Comparison of ENCODE assay signal across 8 cellular contexts in the genomic region with DNA sequence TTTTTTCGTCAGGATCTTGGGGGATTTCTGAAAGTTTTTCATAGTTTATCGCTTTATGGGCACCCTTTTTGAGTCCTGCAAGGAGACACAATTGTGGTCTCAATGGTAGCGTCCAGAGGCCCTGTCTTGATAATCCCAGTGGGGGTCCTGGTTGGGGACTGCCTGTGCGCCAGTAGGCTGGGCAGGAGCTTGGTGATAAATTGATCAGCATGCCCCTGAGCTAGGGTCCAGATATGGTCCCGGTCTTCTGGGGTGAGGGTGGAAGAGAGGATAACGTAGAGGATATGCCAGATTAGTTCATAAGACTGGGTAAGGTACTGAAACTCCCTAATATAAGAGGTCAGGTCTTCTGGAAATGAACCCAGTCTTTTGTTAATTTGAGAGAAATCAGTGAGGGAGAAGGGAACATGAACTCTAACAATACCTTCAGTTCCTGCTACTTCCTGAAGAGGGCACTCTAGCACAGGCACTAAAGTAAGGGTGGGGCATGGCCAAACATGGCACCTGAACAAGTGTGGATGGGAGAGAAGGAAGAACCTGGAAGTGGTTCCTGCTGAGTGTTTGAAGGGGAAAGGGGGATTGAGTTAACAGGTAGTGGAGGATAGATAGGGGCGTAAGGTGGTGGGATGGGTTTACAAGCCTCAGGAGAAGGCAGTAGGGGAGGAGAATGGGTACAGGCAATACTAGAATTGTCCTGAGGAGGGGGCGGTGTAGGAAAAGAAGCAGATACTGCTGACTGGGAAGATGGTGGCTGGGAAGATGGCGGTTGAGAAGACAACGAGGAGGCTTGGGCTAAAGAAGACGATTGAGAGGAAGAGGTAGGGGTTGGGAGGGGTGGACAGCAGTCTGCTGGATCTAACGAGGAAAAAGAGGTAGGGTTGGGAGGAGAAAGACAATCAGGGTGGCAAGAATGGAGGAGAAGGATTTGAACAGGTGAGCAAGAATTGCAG. TPM values are rescaled to one million over a fixed set of nuclear protein-coding genes. Genes with fewer than 3 reads are reported as not detected.
DNase-seq lines count a peak whose midpoint lies in the region; ATAC-seq and TF ChIP-seq lines count a peak whose summit lies in the region.

No MANE protein-coding gene starts in this region.

- peak; percentile 86 for TF ChIP-seq CTCF in activated CD8-positive, alpha-beta T cell treated with anti-CD3 and anti-CD28 coated beads for 36 hours (IDR thresholded peaks at IDR 0.05)
- peak; percentile 69 for TF ChIP-seq CTCF in fibroblast of mammary gland (conservative IDR thresholded peaks at IDR 0.05; ENCODE audit: control insufficient read depth, insufficient read depth, low read depth, low read length)

- no peaks in the 10 kb centered on the region for H3K9me3 Mint-ChIP-seq in activated CD8-positive, alpha-beta T cell treated with anti-CD3 and anti-CD28 coated beads for 36 hours

- H3K4me1 Mint-ChIP-seq in activated CD8-positive, alpha-beta T cell treated with anti-CD3 and anti-CD28 coated beads for 36 hours (ENCODE audit: low read depth): peaks cover 36% of the 10 kb centered on the region

- peaks cover 33% of the 10 kb centered on the region for H3K36me3 Mint-ChIP-seq in activated CD8-positive, alpha-beta T cell treated with anti-CD3 and anti-CD28 coated beads for 36 hours (ENCODE audit: low read depth)

- peak; percentile 92 for ATAC-seq in activated CD8-positive, alpha-beta T cell treated with anti-CD3 and anti-CD28 coated beads for 36 hours
- ATAC-seq in HG03442 (IDR thresholded peaks at IDR 0.05; ENCODE audit: unreplicated experiment): no peak

- H3K27me3 Mint-ChIP-seq in activated CD8-positive, alpha-beta T cell treated with anti-CD3 and anti-CD28 coated beads for 36 hours: no peaks in the 10 kb centered on the region

- peak overlapping the region; percentile 59 for H3K27ac Mint-ChIP-seq in activated CD8-positive, alpha-beta T cell treated with anti-CD3 and anti-CD28 coated beads for 36 hours

- DNase-seq in DMS 273 treated with DMSO at 0.1 percent for 48 hours (lab: John Stamatoyannopoulos, UW) (peak; percentile 10), HEK293T (ENCODE audit: extremely low spot score) (peak; percentile 33), NCI-H69 (lab: John Stamatoyannopoulos, UW) (peak; percentile 65), fibroblast of mammary gland (ENCODE audit: low read depth) (peak; percentile 58), mucosa of gallbladder (ENCODE audit: low spot score) (no peak)
- DNase-seq in activated CD8-positive, alpha-beta T cell treated with anti-CD3 and anti-CD28 coated beads for 36 hours: peak; percentile 63
- DNase-seq in stimulated activated CD8-positive, alpha-beta memory T cell treated with anti-CD3 and anti-CD28 coated beads, Interleukin-12 subunit alpha, Interleukin-12 subunit beta, amount 100 ng/mL, for 1 hour (ENCODE audit: low read depth): peak; percentile 18

- POLR2A ChIA-PET in HEK293T (lab: Yijun Ruan, JAX): no interaction called here
- POLR2A ChIA-PET in activated CD8-positive, alpha-beta T cell treated with anti-CD3 and anti-CD28 coated beads for 36 hours (lab: Charles Lee): interaction anchor here (0.6 to 1.0 kb wide), 2 partner anchors 48 to 51 kb away, joined by 3 read pairs; no protein-coding TSS in a partner anchor

- H3K4me3 Mint-ChIP-seq in activated CD8-positive, alpha-beta T cell treated with anti-CD3 and anti-CD28 coated beads for 36 hours: no peak overlapping the region

- intact Hi-C loops in activated CD8-positive, alpha-beta T cell treated with anti-CD3 and anti-CD28 coated beads for 36 hours (cut with micrococcal nuclease): loop anchor here (5.0 to 10.0 kb wide), 2 partner anchors 33 to 321 kb away; no protein-coding TSS in a partner anchor

- CTCF ChIA-PET in HEK293T (lab: Yijun Ruan, JAX): interaction anchor here (0.9 kb wide), 1 partner anchor 35 kb away, joined by 4 read pairs; no protein-coding TSS in a partner anchor
- CTCF ChIA-PET in activated CD8-positive, alpha-beta T cell treated with anti-CD3 and anti-CD28 coated beads for 36 hours (lab: Charles Lee): interaction anchor here (0.7 to 1.7 kb wide), 13 partner anchors 12 to 410 kb away, joined by 3 to 7 read pairs (median 3); a partner anchor contains a TSS

- H3K4me3 ChIP-seq in fibroblast of mammary gland (ENCODE audit: control insufficient read depth, low read depth, low read length): no peak overlapping the region

TF ChIP-seq in HEK293T, 16 proteins besides CTCF, POLR2A, EP300 and RAD21:
- TF ChIP-seq SP1 (IDR thresholded peaks at IDR 0.05): no peak
- TF ChIP-seq FOXM1 (IDR thresholded peaks at IDR 0.05; ENCODE audit: borderline replicate concordance): no peak
- no peak for TF ChIP-seq SUZ12 (IDR thresholded peaks at IDR 0.05)
- no peak for TF ChIP-seq BHLHE40 (IDR thresholded peaks at IDR 0.05; ENCODE audit: borderline replicate concordance)
- no peak for TF ChIP-seq ZNF384 (IDR thresholded peaks at IDR 0.05)
- no peak for TF ChIP-seq ELF4 (IDR thresholded peaks at IDR 0.05)
- no peak for TF ChIP-seq CTBP1 (IDR thresholded peaks at IDR 0.05; ENCODE audit: borderline replicate concordance)
- no peak for TF ChIP-seq LEF1 (IDR thresholded peaks at IDR 0.05; ENCODE audit: borderline replicate concordance)
- no peak for TF ChIP-seq ARNT (IDR thresholded peaks at IDR 0.05)
- no peak for TF ChIP-seq TARDBP (IDR thresholded peaks at IDR 0.05)
- no peak for TF ChIP-seq FOXA1 (IDR thresholded peaks at IDR 0.05)
- TF ChIP-seq L3MBTL2 (conservative IDR thresholded peaks at IDR 0.05): no peak
- TF ChIP-seq FOXK2 (IDR thresholded peaks at IDR 0.05): no peak
- TF ChIP-seq, protein P1, sequence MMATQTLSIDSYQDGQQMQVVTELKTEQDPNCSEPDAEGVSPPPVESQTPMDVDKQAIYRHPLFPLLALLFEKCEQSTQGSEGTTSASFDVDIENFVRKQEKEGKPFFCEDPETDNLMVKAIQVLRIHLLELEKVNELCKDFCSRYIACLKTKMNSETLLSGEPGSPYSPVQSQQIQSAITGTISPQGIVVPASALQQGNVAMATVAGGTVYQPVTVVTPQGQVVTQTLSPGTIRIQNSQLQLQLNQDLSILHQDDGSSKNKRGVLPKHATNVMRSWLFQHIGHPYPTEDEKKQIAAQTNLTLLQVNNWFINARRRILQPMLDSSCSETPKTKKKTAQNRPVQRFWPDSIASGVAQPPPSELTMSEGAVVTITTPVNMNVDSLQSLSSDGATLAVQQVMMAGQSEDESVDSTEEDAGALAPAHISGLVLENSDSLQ (IDR thresholded peaks at IDR 0.05): no peak
- TF ChIP-seq NFRKB (IDR thresholded peaks at IDR 0.05): no peak
- TF ChIP-seq HDGF (IDR thresholded peaks at IDR 0.05; ENCODE audit: borderline replicate concordance): no peak

RNA-seq across cellular contexts. Expression of a gene that starts 33.8 kb away (rescaled TPM):
- 10 to 100 TPM in 1 of 2 experiments, 1 to 10 TPM in 1; 8.0 to 10.4 TPM for total RNA-seq in activated CD8-positive, alpha-beta T cell treated with anti-CD3 and anti-CD28 coated beads for 36 hours
- 2.8 TPM for total RNA-seq in mucosa of gallbladder

RNA-seq across cellular contexts. Expression of a gene that starts 46.8 kb away (rescaled TPM):
- 10 to 100 TPM; 34.8 to 36.6 TPM for total RNA-seq in activated CD8-positive, alpha-beta T cell treated with anti-CD3 and anti-CD28 coated beads for 36 hours
- 22.8 TPM for total RNA-seq in mucosa of gallbladder
